Comparison of ENCODE assay signal across 8 cellular contexts in genomic region chr9:26945591-26945990, GRCh38. TPM values are rescaled to one million over a fixed set of nuclear protein-coding genes. Genes with fewer than 3 reads are reported as not detected.
DNase-seq lines count a peak whose midpoint lies in the region; ATAC-seq and TF ChIP-seq lines count a peak whose summit lies in the region.

No MANE protein-coding gene starts in this region.

- H3K36me3 ChIP-seq in spleen: peaks cover 0 to 12% (median 0%) of the 10 kb centered on the region in 6 donors

- ATAC-seq in foreskin keratinocyte: no peak
- ATAC-seq in GM21360 (IDR thresholded peaks at IDR 0.05; ENCODE audit: unreplicated experiment): no peak

- H3K27me3 ChIP-seq in foreskin keratinocyte: no peaks in the 10 kb centered on the region
- H3K27me3 ChIP-seq in spleen (replicated peaks in 1 of 7): no peaks in the 10 kb centered on the region

- TF ChIP-seq CTCF in VCaP (conservative IDR thresholded peaks at IDR 0.05): no peak
- no peak for TF ChIP-seq CTCF in foreskin keratinocyte (conservative IDR thresholded peaks at IDR 0.05)
- no peak for TF ChIP-seq CTCF in spleen (IDR thresholded peaks at IDR 0.05 in 8 of 11, conservative IDR thresholded peaks at IDR 0.05 in 3 of 11)

- no peak for TF ChIP-seq POLR2A in spleen (IDR thresholded peaks at IDR 0.05)

- H3K4me1 ChIP-seq in foreskin keratinocyte (peaks cover 8% of the 10 kb centered on the region), spleen (peaks cover 24 to 68% (median 56%) of the 10 kb centered on the region in 6 donors)

- 47 to 76% (median 66%) methylated on average over 2 of the region's 2 CpGs for WGBS in spleen, 5 donors

- H3K9me3 ChIP-seq in spleen: no peaks in the 10 kb centered on the region

- DNase-seq in NCI-H510A treated with DMSO at 0.1 percent for 48 hours (lab: John Stamatoyannopoulos, UW) (peak; percentile 1), NCI-H510A (lab: John Stamatoyannopoulos, UW) (no peak), foreskin keratinocyte (no peak), spleen (no peak), CD1c-positive myeloid dendritic cell (ENCODE audit: extremely low spot score) (no peak), foreskin melanocyte (no peak)

- H3K27ac ChIP-seq in VCaP (peak overlapping the region; percentile 98; the same call in 1 of the 2 replicates), foreskin keratinocyte (peak overlapping the region; percentile 97), spleen (no peak overlapping the region)

- intact Hi-C loops in spleen (cut with DNase I; ENCODE audit: low total_unique reads): loop anchor here (10.0 kb wide), 2 partner anchors 51 to 629 kb away; partner anchors contain the start of genes C9orf72 and CAAP1

- peak overlapping the region in 6 of 8 donors; percentile 74 to 93 (median 85) for H3K4me3 ChIP-seq in spleen

RNA-seq across cellular contexts. Expression of gene PLAA, which starts 1.5 kb away (rescaled TPM):
- total RNA-seq in foreskin keratinocyte (31.2 and 32.7 TPM in 2 replicates), spleen (10 to 100 TPM; 20.9 to 34.5 (median 26.9) TPM)
- polyA plus RNA-seq in foreskin keratinocyte (11.8 and 14.4 TPM in 2 replicates), spleen (1 to 10 TPM; 6.2 to 8.5 (median 7.2) TPM)

RNA-seq across cellular contexts. Expression of gene IFT74, which starts 10.6 kb away (rescaled TPM):
- total RNA-seq in foreskin keratinocyte: 14.7 and 15.5 TPM in 2 replicates
- polyA plus RNA-seq in foreskin keratinocyte: 6.8 and 7.6 TPM in 2 replicates
- 10 to 100 TPM; 10.6 to 25.6 (median 12.6) TPM for total RNA-seq in spleen
- 1 to 10 TPM; 7.1 to 9.4 (median 9.4) TPM for polyA plus RNA-seq in spleen

RNA-seq across cellular contexts. Expression of gene CAAP1, which starts 53.0 kb away (rescaled TPM):
- total RNA-seq in foreskin keratinocyte (13.5 and 14.6 TPM in 2 replicates), spleen (10 to 100 TPM; 11.9 to 22.3 (median 15.2) TPM)
- polyA plus RNA-seq in foreskin keratinocyte (6.1 and 7.8 TPM in 2 replicates), spleen (10 to 100 TPM; 10.6 to 12.9 (median 11.2) TPM)

RNA-seq across cellular contexts. Expression of gene LRRC19, which starts 59.9 kb away (rescaled TPM):
- not detected in 2 replicates for total RNA-seq in foreskin keratinocyte
- not detected in 2 replicates for polyA plus RNA-seq in foreskin keratinocyte
- not detected for total RNA-seq in spleen
- polyA plus RNA-seq in spleen: not detected

Comparison
In these comparisons a context has a peak if more than half of its experiments do, and no peak if none do; other contexts are left out.
1. H3K27ac ChIP-seq: peak in VCaP (single experiment) and foreskin keratinocyte (single experiment); none in spleen (0 of 8).